Comparison of ENCODE assay signal across 8 cellular contexts in genomic region chr7:27605689-27606269, GRCh38. TPM values are rescaled to one million over a fixed set of nuclear protein-coding genes. Genes with fewer than 3 reads are reported as not detected.
DNase-seq lines count a peak whose midpoint lies in the region; ATAC-seq and TF ChIP-seq lines count a peak whose summit lies in the region.
"Had no signal": no experiment of that assay in that cellular context is flagged by ENCODE, and none has a peak within 500 bp of the region (broad histone marks: within the 10 kb centered on the region; RNA-seq: fewer than 3 reads in every experiment).

No MANE protein-coding gene starts in this region.

- no peaks in the 10 kb centered on the region for H3K4me1 ChIP-seq in CD8-positive, alpha-beta memory T cell (ENCODE audit: insufficient read depth, low read length)

- peaks cover 21% of the 10 kb centered on the region for H3K4me1 Mint-ChIP-seq in endothelial cell (ENCODE audit: unreplicated experiment)
- peaks cover 4% of the 10 kb centered on the region for H3K4me1 Mint-ChIP-seq in activated naive CD8-positive, alpha-beta T cell treated with anti-CD3 and anti-CD28 coated beads for 36 hours
- peaks cover 0 to 6% (median 1%) of the 10 kb centered on the region in 3 donors for H3K4me1 Mint-ChIP-seq in CD8-positive, alpha-beta memory T cell

- H3K27ac ChIP-seq in CD8-positive, alpha-beta memory T cell (ENCODE audit: low read depth, low read length) = no peak overlapping the region

- POLR2A ChIA-PET in CD8-positive, alpha-beta memory T cell (lab: Charles Lee) = no interaction called here

- no peaks in the 10 kb centered on the region for H3K36me3 ChIP-seq in CD8-positive, alpha-beta memory T cell (ENCODE audit: insufficient read depth, low read length)

- CTCF ChIA-PET in CD8-positive, alpha-beta memory T cell (lab: Charles Lee) = interaction anchor here (1.3 kb wide), 1 partner anchor 410 kb away, joined by 4 read pairs; no protein-coding TSS in a partner anchor

- no peak overlapping the region for H3K27ac Mint-ChIP-seq in endothelial cell (ENCODE audit: unreplicated experiment)
- H3K27ac Mint-ChIP-seq in activated naive CD8-positive, alpha-beta T cell treated with anti-CD3 and anti-CD28 coated beads for 36 hours = no peak overlapping the region
- H3K27ac Mint-ChIP-seq in CD8-positive, alpha-beta memory T cell = no peak overlapping the region

- no peaks in the 10 kb centered on the region for H3K9me3 ChIP-seq in CD8-positive, alpha-beta memory T cell (ENCODE audit: low read length)

- peak; percentile 12 for DNase-seq in GM12865 (ENCODE audit: low read depth)
- peak; percentile 8 for DNase-seq in NCI-H2171 treated with DMSO at 0.1 percent for 48 hours (lab: John Stamatoyannopoulos, UW)
- DNase-seq in endothelial cell (ENCODE audit: low spot score) = peak; percentile 8
- DNase-seq in retinal pigment epithelial cell (ENCODE audit: low read depth) = no peak
- DNase-seq in activated naive CD8-positive, alpha-beta T cell treated with anti-CD3 and anti-CD28 coated beads for 36 hours = no peak
- DNase-seq in CD8-positive, alpha-beta memory T cell = no peak
- DNase-seq: stimulated activated naive CD4-positive, alpha-beta T cell treated with Interleukin-2 at 50 U/mL for 16 hours had no signal

- ATAC-seq in GM21786 (IDR thresholded peaks at IDR 0.05; ENCODE audit: unreplicated experiment) = no peak

- H3K4me3 ChIP-seq in GM12865 (ENCODE audit: low read depth, low read length) (no peak overlapping the region; the same call in 1 of the 2 replicates), retinal pigment epithelial cell (ENCODE audit: low read length) (no peak overlapping the region)
- H3K4me3 ChIP-seq in CD8-positive, alpha-beta memory T cell (ENCODE audit: low read length) = no peak overlapping the region

- H3K27me3 ChIP-seq in CD8-positive, alpha-beta memory T cell (ENCODE audit: insufficient read depth, low read length, poor library complexity, severe bottlenecking) = no peaks in the 10 kb centered on the region

- no peaks in the 10 kb centered on the region for H3K9me3 Mint-ChIP-seq in endothelial cell (ENCODE audit: unreplicated experiment)
- no peaks in the 10 kb centered on the region for H3K9me3 Mint-ChIP-seq in activated naive CD8-positive, alpha-beta T cell treated with anti-CD3 and anti-CD28 coated beads for 36 hours
- H3K9me3 Mint-ChIP-seq in CD8-positive, alpha-beta memory T cell = no peaks in the 10 kb centered on the region

- TF ChIP-seq CTCF in GM12865 (IDR thresholded peaks at IDR 0.05; ENCODE audit: insufficient read depth, low read depth, low read length, missing control alignments) = peak; percentile 32
- peak; percentile 59 for TF ChIP-seq CTCF in endothelial cell (IDR thresholded peaks at IDR 0.05; ENCODE audit: unreplicated experiment)
- TF ChIP-seq CTCF in retinal pigment epithelial cell (conservative IDR thresholded peaks at IDR 0.05; ENCODE audit: low read depth, low read length) = peak; percentile 61

- H3K36me3 Mint-ChIP-seq in endothelial cell (ENCODE audit: low read depth, unreplicated experiment) = no peaks in the 10 kb centered on the region
- H3K36me3 Mint-ChIP-seq in activated naive CD8-positive, alpha-beta T cell treated with anti-CD3 and anti-CD28 coated beads for 36 hours = peaks cover 5% of the 10 kb centered on the region
- peaks cover 0 to 1% (median 1%) of the 10 kb centered on the region in 3 donors for H3K36me3 Mint-ChIP-seq in CD8-positive, alpha-beta memory T cell

- H3K4me3 Mint-ChIP-seq in endothelial cell (ENCODE audit: unreplicated experiment) = peak overlapping the region; percentile 37
- H3K4me3 Mint-ChIP-seq in activated naive CD8-positive, alpha-beta T cell treated with anti-CD3 and anti-CD28 coated beads for 36 hours = no peak overlapping the region
- H3K4me3 Mint-ChIP-seq in CD8-positive, alpha-beta memory T cell = no peak overlapping the region

- no peaks in the 10 kb centered on the region for H3K27me3 Mint-ChIP-seq in endothelial cell (ENCODE audit: unreplicated experiment)
- H3K27me3 Mint-ChIP-seq in activated naive CD8-positive, alpha-beta T cell treated with anti-CD3 and anti-CD28 coated beads for 36 hours = no peaks in the 10 kb centered on the region
- peaks cover 0 to 1% of the 10 kb centered on the region in 2 donors for H3K27me3 Mint-ChIP-seq in CD8-positive, alpha-beta memory T cell

RNA-seq across cellular contexts. Expression of gene HIBADH, which starts 56.9 kb away (rescaled TPM):
- total RNA-seq in endothelial cell (ENCODE audit: unreplicated experiment) = 15.4 TPM
- 10 to 100 TPM; 18.5 to 19.8 TPM for total RNA-seq in activated naive CD8-positive, alpha-beta T cell treated with anti-CD3 and anti-CD28 coated beads for 36 hours
- 10 to 100 TPM; 19.8 to 20.0 TPM for total RNA-seq in CD8-positive, alpha-beta memory T cell
- 33.8 TPM for polyA plus RNA-seq in CD8-positive, alpha-beta memory T cell

Comparison
In these comparisons a context has a peak if more than half of its experiments do, and no peak if none do; other contexts are left out.
1. DNase-seq: peak in GM12865 (single experiment), NCI-H2171 treated with DMSO at 0.1 percent for 48 hours (single experiment) and endothelial cell (single experiment); none in retinal pigment epithelial cell (single experiment), activated naive CD8-positive, alpha-beta T cell treated with anti-CD3 and anti-CD28 coated beads for 36 hours (single experiment) and CD8-positive, alpha-beta memory T cell (0 of 5).
2. Peak in every context shown above with its lines, with median percentiles within 50 percentile points of each other: CTCF ChIP-seq.